ENCODE assay signal across 8 cellular contexts in genomic region chr1:201982082-201982922, GRCh38. TPM values are rescaled to one million over a fixed set of nuclear protein-coding genes. Genes with fewer than 3 reads are reported as not detected.
DNase-seq lines count a peak whose midpoint lies in the region; ATAC-seq, FAIRE-seq and TF ChIP-seq lines count a peak whose summit lies in the region.

RNPEP (plus strand) TSS chr1:201982648; CDS start chr1:201982667, 19 bp downstream.

- H3K27ac ChIP-seq in SJCRH30 (peak within 1 kb of the TSS; percentile 32), suprapubic skin (peak within 1 kb of the TSS; percentile 92)

- WGBS in suprapubic skin, result 19% methylated on average over 10 of the region's 69 CpGs

- no peak for TF ChIP-seq CTCF in D721Med (IDR thresholded peaks at IDR 0.05; ENCODE audit: insufficient read depth, missing control alignments)
- TF ChIP-seq CTCF in suprapubic skin (IDR thresholded peaks at IDR 0.05), result no peak

- H3K27me3 Mint-ChIP-seq in activated naive CD4-positive, alpha-beta T cell treated with anti-CD3 and anti-CD28 coated beads for 36 hours (ENCODE audit: low read depth), result no peaks in the 10 kb centered on the region

- H3K9me3 ChIP-seq in SJCRH30 (replicated peaks) (no peaks in the 10 kb centered on the region), suprapubic skin (no peaks in the 10 kb centered on the region)

- peak; percentile 79 for ATAC-seq in GM19452 (IDR thresholded peaks at IDR 0.05; ENCODE audit: unreplicated experiment)

- TF ChIP-seq EP300 in suprapubic skin (IDR thresholded peaks at IDR 0.05), result no peak

- H3K36me3 Mint-ChIP-seq in activated naive CD4-positive, alpha-beta T cell treated with anti-CD3 and anti-CD28 coated beads for 36 hours (ENCODE audit: low read depth), result peaks cover 2% of the 10 kb centered on the region

- no peaks in the 10 kb centered on the region for H3K9me3 Mint-ChIP-seq in activated naive CD4-positive, alpha-beta T cell treated with anti-CD3 and anti-CD28 coated beads for 36 hours

- FAIRE-seq in D721Med (lab: Jason Lieb, UNC), result no peak

- intact Hi-C loops in activated naive CD4-positive, alpha-beta T cell treated with anti-CD3 and anti-CD28 coated beads for 36 hours (cut with micrococcal nuclease), result loop anchor here (1.0 kb wide), 1 partner anchor 86 kb away; no protein-coding TSS in a partner anchor

- H3K4me1 ChIP-seq in SJCRH30, result no peaks in the 10 kb centered on the region
- peaks cover 36% of the 10 kb centered on the region for H3K4me1 ChIP-seq in suprapubic skin

- H3K27me3 ChIP-seq in SJCRH30 (no peaks in the 10 kb centered on the region), suprapubic skin (no peaks in the 10 kb centered on the region)

- DNase-seq in D721Med (ENCODE audit: insufficient read length, low spot score) (peak; percentile 86), HK-2 (ENCODE audit: unreplicated experiment) (peak; percentile 83), SJCRH30 (peak; percentile 74 to 82), germinal center (ENCODE audit: low spot score) (peak; percentile 85), occipital lobe (lab: John Stamatoyannopoulos, UW) (peak; percentile 62), suprapubic skin (ENCODE audit: low spot score in 2 of 2) (peak; percentile 80 to 83)
- DNase-seq in activated naive CD4-positive, alpha-beta T cell treated with anti-CD3 and anti-CD28 coated beads for 36 hours, result peak; percentile 67

- peak within 1 kb of the TSS; percentile 92 for H3K4me3 Mint-ChIP-seq in activated naive CD4-positive, alpha-beta T cell treated with anti-CD3 and anti-CD28 coated beads for 36 hours

- H3K4me3 ChIP-seq in SJCRH30 (peak within 1 kb of the TSS; percentile 82), suprapubic skin (peak within 1 kb of the TSS; percentile 94)

- peaks cover 17% of the 10 kb centered on the region for H3K4me1 Mint-ChIP-seq in activated naive CD4-positive, alpha-beta T cell treated with anti-CD3 and anti-CD28 coated beads for 36 hours (ENCODE audit: low read depth)

- TF ChIP-seq POLR2A in suprapubic skin (IDR thresholded peaks at IDR 0.05), result peak in 1 of 2 donors; percentile 50

- H3K27ac Mint-ChIP-seq in activated naive CD4-positive, alpha-beta T cell treated with anti-CD3 and anti-CD28 coated beads for 36 hours, result peak within 1 kb of the TSS; percentile 69

- no peaks in the 10 kb centered on the region for H3K36me3 ChIP-seq in SJCRH30
- no peaks in the 10 kb centered on the region for H3K36me3 ChIP-seq in suprapubic skin

- CTCF ChIA-PET in activated naive CD4-positive, alpha-beta T cell treated with anti-CD3 and anti-CD28 coated beads for 36 hours (lab: Charles Lee), result interaction anchor here (0.6 to 4.9 kb wide), 5 partner anchors 10 to 153 kb away, joined by 3 to 28 read pairs (median 9); no protein-coding TSS in a partner anchor

RNA-seq across cellular contexts. Expression of gene RNPEP, which starts in this region (rescaled TPM):
- 45.4 and 48.4 TPM in 2 replicates for total RNA-seq in SJCRH30 (2014; rRNA removed; shearing (Covaris generic))
- total RNA-seq in activated naive CD4-positive, alpha-beta T cell treated with anti-CD3 and anti-CD28 coated beads for 36 hours, result 10 to 100 TPM; 43.4 to 44.4 TPM
- 18.9 TPM for total RNA-seq in occipital lobe
- 100 to 1,000 TPM in 1 of 4 donors, 10 to 100 TPM in 3; 53.3 to 107 (median 74.1) TPM for total RNA-seq in suprapubic skin

Comparison
In these comparisons a context has a peak if more than half of its experiments do, and no peak if none do; other contexts are left out.
1. Peak in every context shown above with its lines: DNase-seq, ATAC-seq, H3K4me3 ChIP-seq and H3K27ac ChIP-seq.